Comparison of ENCODE assay signal across 15 cellular contexts in the genomic region with DNA sequence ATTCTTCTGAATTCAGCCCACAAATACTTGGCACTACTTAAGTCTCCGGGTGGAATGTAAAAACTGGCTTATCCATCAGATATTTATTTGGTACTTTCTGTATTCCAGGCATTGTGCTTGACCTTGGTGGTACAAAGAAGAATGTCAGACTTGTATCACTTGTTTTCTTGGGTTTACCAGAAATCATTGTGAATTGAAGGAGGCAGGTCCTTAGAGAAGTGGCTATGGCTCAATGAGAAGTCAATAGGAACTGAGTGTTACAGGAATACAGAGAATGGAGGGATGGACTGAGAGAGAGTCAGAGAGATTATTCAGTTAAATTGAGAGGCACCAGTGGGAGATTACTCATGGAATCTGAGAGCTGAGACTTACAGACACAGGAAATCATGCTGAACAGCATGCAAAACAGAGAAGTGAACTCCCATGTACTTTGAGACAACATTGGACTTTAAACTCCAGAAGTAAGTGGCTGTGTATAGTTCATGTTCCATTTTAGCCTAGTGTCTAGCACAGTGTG.
A peak's percentile ranks its signal among the peaks of the same experiment; 100 is the strongest.
DNase-seq lines count a peak whose midpoint lies in the region; FAIRE-seq and TF ChIP-seq lines count a peak whose summit lies in the region.
"Had no signal": no experiment of that assay in that cellular context is flagged by ENCODE, and none has a peak within 500 bp of the region (broad histone marks: within the 10 kb centered on the region; RNA-seq: fewer than 3 reads in every experiment).

No MANE protein-coding gene starts in this region.

- no peak overlapping the region for H3K27ac ChIP-seq in substantia nigra (ENCODE audit: low read depth, low read length, poor library complexity, severe bottlenecking)
- H3K27ac ChIP-seq: pancreas had no signal

- peak; percentile 33 for DNase-seq in DMS79 (lab: John Stamatoyannopoulos, UW)
- DNase-seq in RCC 7860 (ENCODE audit: low spot score): peak; percentile 33
- DNase-seq in fibroblast of gingiva (ENCODE audit: low read depth): peak; percentile 83
- peak; percentile 51 for DNase-seq in retinal pigment epithelial cell (ENCODE audit: low read depth)
- no peak for DNase-seq in substantia nigra (lab: John Stamatoyannopoulos, UW)
- no peak for DNase-seq in T1000 (lab: John Stamatoyannopoulos, UW)
- DNase-seq in SHP77 treated with DMSO at 0.1 percent for 48 hours (lab: John Stamatoyannopoulos, UW): no peak
- DNase-seq in NCI-H2081 treated with DMSO at 0.1 percent for 48 hours (lab: John Stamatoyannopoulos, UW): no peak
- DNase-seq: activated CD4-positive, alpha-beta T cell treated with anti-CD3 and anti-CD28 coated beads, Interleukin-2, amount 50 U/mL, for 4 hours; GDM1; NCI-H1092; pancreas; RPMI8226; stimulated activated CD4-positive, alpha-beta T cell treated with anti-CD3 and anti-CD28 coated beads, Interleukin-4, amount 100 ng/mL, for 4 hours; stimulated activated naive CD4-positive, alpha-beta T cell treated with Interleukin-2 at 50 U/mL for 16 hours had no signal

- no peak for FAIRE-seq in RCC 7860 (lab: Jason Lieb, UNC)
- FAIRE-seq: pancreas had no signal

- no peak for TF ChIP-seq CTCF in retinal pigment epithelial cell (conservative IDR thresholded peaks at IDR 0.05; ENCODE audit: low read depth, low read length)

- no peak overlapping the region for H3K4me3 ChIP-seq in retinal pigment epithelial cell (ENCODE audit: low read length)
- H3K4me3 ChIP-seq: pancreas had no signal

Comparison
In these comparisons a context has a peak if more than half of its experiments do, and no peak if none do; other contexts are left out.
1. DNase-seq: peak in DMS79 (single experiment), RCC 7860 (single experiment), fibroblast of gingiva (single experiment) and retinal pigment epithelial cell (single experiment); none in substantia nigra (0 of 49), T1000 (single experiment), SHP77 treated with DMSO at 0.1 percent for 48 hours (single experiment) and NCI-H2081 treated with DMSO at 0.1 percent for 48 hours (single experiment).